ENCODE assay signal across 9 cellular contexts in the genomic region with DNA sequence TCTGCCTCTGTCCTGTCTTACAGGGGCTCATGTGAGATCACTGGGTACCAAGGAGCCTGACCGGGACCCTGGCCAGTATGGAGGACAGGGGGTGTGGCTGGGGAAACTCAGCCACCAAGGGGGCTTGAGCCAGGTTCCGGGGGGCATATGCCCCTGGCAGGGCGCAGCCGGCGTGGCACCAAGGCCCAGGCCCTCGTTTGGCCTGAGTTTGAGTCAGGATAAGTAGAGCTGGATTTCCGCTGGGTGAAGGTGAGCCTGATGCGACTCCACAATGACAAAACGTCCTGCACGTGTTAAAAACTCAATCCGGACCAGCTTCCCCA. TPM values are rescaled to one million over a fixed set of nuclear protein-coding genes. Genes with fewer than 3 reads are reported as not detected.
DNase-seq lines count a peak whose midpoint lies in the region; ATAC-seq and TF ChIP-seq lines count a peak whose summit lies in the region.
"Had no signal": no experiment of that assay in that cellular context is flagged by ENCODE, and none has a peak within 500 bp of the region (broad histone marks: within the 10 kb centered on the region; RNA-seq: fewer than 3 reads in every experiment).

No MANE protein-coding gene starts in this region.

- WGBS in stomach, 5 donors = 16 to 34% (median 24%) methylated on average over 7 to 11 of the region's 11 CpGs

- ATAC-seq in GM21717 (IDR thresholded peaks at IDR 0.05; ENCODE audit: unreplicated experiment) (peak; percentile 7), GM18909 (IDR thresholded peaks at IDR 0.05; ENCODE audit: poor library complexity, unreplicated experiment) (no peak), HG02610 (IDR thresholded peaks at IDR 0.05; ENCODE audit: unreplicated experiment) (no peak)

- H3K27ac ChIP-seq in SK-N-MC (no peak overlapping the region), left ventricle myocardium inferior (replicated peaks) (peak overlapping the region; percentile 83), stomach (peak overlapping the region; percentile 64 to 89 (median 85))

- no peak for TF ChIP-seq EP300 in stomach (IDR thresholded peaks at IDR 0.05)

- peak overlapping the region; percentile 49 for H3K4me3 ChIP-seq in AG09309 (ENCODE audit: control insufficient read depth, low read depth, low read length)
- peak overlapping the region; percentile 90 for H3K4me3 ChIP-seq in SK-N-MC
- peak overlapping the region; percentile 88 for H3K4me3 ChIP-seq in left ventricle myocardium inferior
- H3K4me3 ChIP-seq in stomach = peak overlapping the region; percentile 70 to 82 (median 82)

- H3K9ac ChIP-seq in SK-N-MC (ENCODE audit: insufficient read length) = peak overlapping the region; percentile 42

- H3K4me1 ChIP-seq in left ventricle myocardium inferior (peaks cover 24% of the 10 kb centered on the region), stomach (peaks cover 14 to 46% (median 26%) of the 10 kb centered on the region in 4 donors)

- TF ChIP-seq POLR2A in stomach (IDR thresholded peaks at IDR 0.05) = no peak

- no peak for TF ChIP-seq CTCF in AG09309 (IDR thresholded peaks at IDR 0.05; ENCODE audit: control insufficient read depth, insufficient read depth, low read depth, low read length, missing control alignments)
- TF ChIP-seq CTCF in left ventricle myocardium inferior (IDR thresholded peaks at IDR 0.05; ENCODE audit: borderline replicate concordance) = no peak
- no peak for TF ChIP-seq CTCF in stomach (IDR thresholded peaks at IDR 0.05)

- no peaks in the 10 kb centered on the region for H3K36me3 ChIP-seq in SK-N-MC (ENCODE audit: insufficient read depth, low read length)
- H3K36me3 ChIP-seq in left ventricle myocardium inferior = no peaks in the 10 kb centered on the region
- no peaks in the 10 kb centered on the region for H3K36me3 ChIP-seq in stomach

- H3K9me3 ChIP-seq in SK-N-MC (ENCODE audit: low read depth, low read length) (no peaks in the 10 kb centered on the region), left ventricle myocardium inferior (replicated peaks) (no peaks in the 10 kb centered on the region), stomach (no peaks in the 10 kb centered on the region)

- intact Hi-C loops in left ventricle myocardium inferior (cut with micrococcal nuclease) = no loop called here
- intact Hi-C loops in stomach (cut with DNase I; ENCODE audit: low total_unique reads) = no loop called here

- no peak for DNase-seq in AG09309 (ENCODE audit: low read depth)
- no peak for DNase-seq in SK-N-MC (ENCODE audit: low read depth, low spot score)
- no peak for DNase-seq in left ventricle myocardium inferior
- DNase-seq in stomach = no peak
- no peak for DNase-seq in DMS79 (lab: John Stamatoyannopoulos, UW)

- H3K27me3 ChIP-seq in left ventricle myocardium inferior (ENCODE audit: low read depth) = no peaks in the 10 kb centered on the region
- H3K27me3 ChIP-seq in stomach = no peaks in the 10 kb centered on the region

RNA-seq across cellular contexts. Expression of a gene that starts 0.6 kb away (rescaled TPM):
- total RNA-seq in left ventricle myocardium inferior (31.0 TPM), stomach (10 to 100 TPM in 3 of 5 donors, 1 to 10 TPM in 2; 2.3 to 79.9 (median 19.0) TPM)
- 10 to 100 TPM; 21.7 to 24.0 (median 21.8) TPM for polyA plus RNA-seq in stomach

RNA-seq across cellular contexts. Expression of a gene that starts 16.2 kb away (rescaled TPM):
- total RNA-seq in left ventricle myocardium inferior = not detected
- not detected for total RNA-seq in stomach
- not detected for polyA plus RNA-seq in stomach
- total RNA-seq: pulmonary artery endothelial cell had no signal

RNA-seq across cellular contexts. Expression of a gene that starts 16.3 kb away (rescaled TPM):
- total RNA-seq in left ventricle myocardium inferior (0.44 TPM), stomach (not detected)
- polyA plus RNA-seq in stomach = not detected

RNA-seq across cellular contexts. Expression of a gene that starts 36.7 kb away (rescaled TPM):
- 0.58 TPM for total RNA-seq in left ventricle myocardium inferior
- 1 to 10 TPM in 1 of 5 donors, under 1 TPM in 2, not detected in 2; 0.72 to 1.4 (median 0.92) TPM for total RNA-seq in stomach
- polyA plus RNA-seq in stomach = under 1 TPM; 0.30 to 0.46 (median 0.37) TPM
